20 cellular contexts compared by ENCODE assay signal in the genomic region with DNA sequence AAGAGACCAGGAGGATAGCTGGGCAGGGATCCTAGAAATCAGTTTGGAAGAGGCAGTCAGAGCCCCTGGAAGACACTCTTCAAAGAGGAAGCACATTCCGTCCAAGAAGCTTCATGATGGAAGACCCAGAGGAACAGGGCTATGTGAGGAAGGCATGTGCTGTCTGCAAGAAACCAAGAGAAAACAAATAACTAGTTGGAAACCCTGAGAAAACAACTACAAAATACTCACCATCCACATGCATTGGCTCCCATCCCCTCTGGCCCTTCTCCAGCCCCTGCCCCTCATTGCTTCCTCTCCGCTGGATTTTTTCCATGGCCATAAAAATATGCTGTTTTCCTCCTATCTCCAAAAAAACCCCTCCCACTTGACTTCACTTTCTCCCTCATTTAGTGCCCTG. TPM values are rescaled to one million over a fixed set of nuclear protein-coding genes. Genes with fewer than 3 reads are reported as not detected.
DNase-seq lines count a peak whose midpoint lies in the region; ATAC-seq and TF ChIP-seq lines count a peak whose summit lies in the region.
"Had no signal": no experiment of that assay in that cellular context is flagged by ENCODE, and none has a peak within 500 bp of the region (broad histone marks: within the 10 kb centered on the region; RNA-seq: fewer than 3 reads in every experiment).

No MANE protein-coding gene starts in this region.

- TF ChIP-seq CTCF in right atrium auricular region (IDR thresholded peaks at IDR 0.05): no peak
- TF ChIP-seq CTCF in gastroesophageal sphincter (IDR thresholded peaks at IDR 0.05): no peak
- no peak for TF ChIP-seq CTCF in psoas muscle (IDR thresholded peaks at IDR 0.05)
- no peak for TF ChIP-seq CTCF in uterus (IDR thresholded peaks at IDR 0.05)
- no peak for TF ChIP-seq CTCF in foreskin keratinocyte (conservative IDR thresholded peaks at IDR 0.05)

- TF ChIP-seq POLR2A in gastroesophageal sphincter (IDR thresholded peaks at IDR 0.05): no peak
- TF ChIP-seq POLR2A in uterus (IDR thresholded peaks at IDR 0.05): no peak

- no peaks in the 10 kb centered on the region for H3K27me3 ChIP-seq in right atrium auricular region
- peaks cover 5% of the 10 kb centered on the region for H3K27me3 ChIP-seq in gastroesophageal sphincter
- H3K27me3 ChIP-seq in psoas muscle (ENCODE audit: insufficient read depth in 3 of 3, low read length in 2 of 3): no peaks in the 10 kb centered on the region
- no peaks in the 10 kb centered on the region for H3K27me3 ChIP-seq in uterus
- H3K27me3 ChIP-seq in foreskin keratinocyte: no peaks in the 10 kb centered on the region
- H3K27me3 ChIP-seq: BLaER1 had no signal

- in situ Hi-C loops in G401 (cut with HindIII; ENCODE audit: low sequenced_read_pairs): no loop called here

- H3K4me3 ChIP-seq in right atrium auricular region (no peak overlapping the region), gastroesophageal sphincter (no peak overlapping the region), psoas muscle (no peak overlapping the region), uterus (no peak overlapping the region)
- H3K4me3 ChIP-seq: BLaER1, GM12878 had no signal

- no peak for TF ChIP-seq EP300 in gastroesophageal sphincter (IDR thresholded peaks at IDR 0.05)

- H3K27ac ChIP-seq in right atrium auricular region: no peak overlapping the region
- H3K27ac ChIP-seq in gastroesophageal sphincter: no peak overlapping the region
- H3K27ac ChIP-seq in psoas muscle: no peak overlapping the region
- peak overlapping the region; percentile 58 to 76 for H3K27ac ChIP-seq in uterus
- no peak overlapping the region for H3K27ac ChIP-seq in foreskin keratinocyte
- H3K27ac ChIP-seq: BLaER1 had no signal

- DNase-seq in Right ventricle myocardium superior: no peak
- no peak for DNase-seq in right atrium auricular region (ENCODE audit: low spot score)
- peak; percentile 49 to 82 for DNase-seq in psoas muscle
- peak; percentile 67 to 83 for DNase-seq in uterus
- DNase-seq in G401 (ENCODE audit: low spot score): no peak
- DNase-seq in foreskin keratinocyte: no peak
- DNase-seq: 8988T; CD4-positive, alpha-beta memory T cell; DMS153; DMS79; GF-D8; GOT3; H9 had no signal

- H3K36me3 ChIP-seq in right atrium auricular region (no peaks in the 10 kb centered on the region), gastroesophageal sphincter (no peaks in the 10 kb centered on the region), psoas muscle (ENCODE audit: insufficient read depth in 1 of 2, low read depth in 1 of 2) (no peaks in the 10 kb centered on the region), uterus (no peaks in the 10 kb centered on the region)
- H3K36me3 ChIP-seq: BLaER1 had no signal

- ATAC-seq in Right ventricle myocardium superior (ENCODE audit: poor library complexity) (peak; percentile 48), gastroesophageal sphincter (peak; percentile 22), psoas muscle (peak in 3 of 4 donors; percentile 47 to 71 (median 60)), foreskin keratinocyte (no peak)
- ATAC-seq: GM12878, HepG2 had no signal

- H3K9me3 ChIP-seq in right atrium auricular region: no peaks in the 10 kb centered on the region
- peaks cover 0 to 29% (median 0%) of the 10 kb centered on the region in 3 donors for H3K9me3 ChIP-seq in gastroesophageal sphincter
- H3K9me3 ChIP-seq in psoas muscle: no peaks in the 10 kb centered on the region
- no peaks in the 10 kb centered on the region for H3K9me3 ChIP-seq in uterus
- H3K9me3 ChIP-seq: BLaER1 had no signal

- WGBS in gastroesophageal sphincter (ENCODE audit: low coverage in 1 of 2), 2 donors: 50 to 70% methylated on average over 2 of the region's 2 CpGs
- 26 to 34% (median 32%) methylated on average over 2 of the region's 2 CpGs for WGBS in psoas muscle, 3 donors

- H3K4me1 ChIP-seq in right atrium auricular region (no peaks in the 10 kb centered on the region), gastroesophageal sphincter (no peaks in the 10 kb centered on the region), psoas muscle (no peaks in the 10 kb centered on the region), uterus (no peaks in the 10 kb centered on the region), foreskin keratinocyte (no peaks in the 10 kb centered on the region)
- H3K4me1 ChIP-seq: BLaER1 had no signal

- intact Hi-C loops in Right ventricle myocardium superior (cut with DNase I): no loop called here
- intact Hi-C loops in psoas muscle (cut with DNase I): no loop called here
- intact Hi-C loops in uterus (cut with DNase I; ENCODE audit: low total_unique reads): no loop called here

RNA-seq across cellular contexts. Expression of gene SMOC2, which starts 40.9 kb away (rescaled TPM):
- total RNA-seq in Right ventricle myocardium superior (10.9 TPM), right atrium auricular region (10 to 100 TPM; 10.8 to 31.7 TPM), gastroesophageal sphincter (100 to 1,000 TPM in 3 of 4 donors, 10 to 100 TPM in 1; 45.8 to 382 (median 160) TPM), psoas muscle (10 to 100 TPM; 12.3 to 90.3 (median 26.0) TPM), uterus (100 to 1,000 TPM in 3 of 4 donors, 10 to 100 TPM in 1; 98.2 to 139 (median 121) TPM), foreskin keratinocyte (0.31 and 0.32 TPM in 2 replicates)
- polyA plus RNA-seq in psoas muscle (10 to 100 TPM; 16.8 to 36.5 (median 22.8) TPM), foreskin keratinocyte (0.21 and 0.24 TPM in 2 replicates)
- total RNA-seq in G401 (2014; rRNA removed; shearing (Covaris generic)): 0.20 and 1.1 TPM in 2 replicates
- total RNA-seq: CD4-positive, alpha-beta memory T cell; Daoy; HepG2 had no signal
- polyA plus RNA-seq: AG04450; CD14-positive monocyte; CD4-positive, alpha-beta memory T cell; HepG2 had no signal

Comparison
In these comparisons a context has a peak if more than half of its experiments do, and no peak if none do; other contexts are left out.
1. DNase-seq: peak in psoas muscle (2 of 2) and uterus (2 of 2); none in Right ventricle myocardium superior (single experiment), right atrium auricular region (single experiment), G401 (single experiment) and foreskin keratinocyte (0 of 2).
2. H3K27ac ChIP-seq: peak in uterus (2 of 2); none in right atrium auricular region (0 of 2), gastroesophageal sphincter (0 of 4), psoas muscle (single experiment) and foreskin keratinocyte (single experiment).